ENCODE assay signal across 12 cellular contexts in the genomic region with DNA sequence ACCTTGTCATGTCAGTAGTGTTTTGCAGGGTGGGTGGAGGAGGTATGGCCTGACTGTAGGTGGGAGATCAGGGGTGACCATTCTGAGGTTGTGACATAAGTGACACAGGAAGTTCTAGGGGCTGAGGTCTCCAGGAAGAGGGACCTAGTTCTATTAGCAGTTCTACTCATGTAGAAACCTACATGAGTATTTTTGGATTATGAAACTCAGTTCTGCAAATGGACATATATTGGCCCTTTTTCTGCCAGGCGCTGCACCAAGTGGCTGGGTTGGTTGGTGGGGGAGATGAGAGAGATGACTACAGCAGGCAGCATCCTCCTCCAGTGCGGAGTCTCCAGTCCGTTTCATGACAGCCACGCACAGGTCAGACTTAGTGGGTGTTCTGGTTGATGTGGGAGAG. TPM values are rescaled to one million over a fixed set of nuclear protein-coding genes. Genes with fewer than 3 reads are reported as not detected.
A peak's percentile ranks its signal among the peaks of the same experiment; 100 is the strongest.
DNase-seq lines count a peak whose midpoint lies in the region; ATAC-seq and TF ChIP-seq lines count a peak whose summit lies in the region.
"Had no signal": no experiment of that assay in that cellular context is flagged by ENCODE, and none has a peak within 500 bp of the region (broad histone marks: within the 10 kb centered on the region; RNA-seq: fewer than 3 reads in every experiment).

No MANE protein-coding gene starts in this region.

- no peak for TF ChIP-seq CTCF in GM12865 (IDR thresholded peaks at IDR 0.05; ENCODE audit: insufficient read depth, low read depth, low read length, missing control alignments)
- TF ChIP-seq CTCF in esophagus muscularis mucosa (IDR thresholded peaks at IDR 0.05), result no peak
- TF ChIP-seq CTCF in coronary artery (IDR thresholded peaks at IDR 0.05), result no peak

- no peaks in the 10 kb centered on the region for H3K27me3 ChIP-seq in esophagus muscularis mucosa
- H3K27me3 ChIP-seq: transverse colon had no signal

- no peak for TF ChIP-seq POLR2A in esophagus muscularis mucosa (IDR thresholded peaks at IDR 0.05; ENCODE audit: low read depth)

- DNase-seq in GM12865 (ENCODE audit: low read depth) (peak; percentile 80), esophagus muscularis mucosa (ENCODE audit: extremely low spot score) (peak; percentile 87), dedifferentiated amniotic fluid mesenchymal stem cell (ENCODE audit: extremely low spot score) (no peak), iPS-NIHi7 (ENCODE audit: extremely low spot score) (no peak), coronary artery (ENCODE audit: low spot score) (no peak)
- DNase-seq in activated effector memory CD4-positive, alpha-beta T cell treated with Interleukin-2 at 50 U/mL for 16 hours, result no peak
- DNase-seq: GF-D8, lower lobe of right lung, NCI-H2227 treated with DMSO at 0.1 percent for 48 hours, transverse colon had no signal

- 82% methylated on average over 4 of the region's 4 CpGs for WGBS in esophagus muscularis mucosa

- H3K9me3 ChIP-seq in esophagus muscularis mucosa, result no peaks in the 10 kb centered on the region
- H3K9me3 ChIP-seq: lower lobe of right lung, transverse colon had no signal

- TF ChIP-seq EP300 in esophagus muscularis mucosa (IDR thresholded peaks at IDR 0.05), result no peak

- H3K36me3 ChIP-seq in esophagus muscularis mucosa, result no peaks in the 10 kb centered on the region
- H3K36me3 ChIP-seq: transverse colon had no signal

- ATAC-seq in GM19455 (IDR thresholded peaks at IDR 0.05; ENCODE audit: unreplicated experiment), result peak; percentile 37
- peak; percentile 37 for ATAC-seq in HG03354 (IDR thresholded peaks at IDR 0.05; ENCODE audit: poor library complexity, severe bottlenecking, unreplicated experiment)
- ATAC-seq: lower lobe of right lung had no signal

- H3K27ac ChIP-seq in esophagus muscularis mucosa (replicated peaks in 1 of 4), result no peak overlapping the region
- H3K27ac ChIP-seq in coronary artery, result no peak overlapping the region
- H3K27ac ChIP-seq: lower lobe of right lung, transverse colon had no signal

- H3K4me1 ChIP-seq in esophagus muscularis mucosa, result peaks cover 56 to 90% (median 82%) of the 10 kb centered on the region in 4 donors

- intact Hi-C loops in esophagus muscularis mucosa (cut with DNase I), result no loop called here

- no peak overlapping the region for H3K4me3 ChIP-seq in GM12865 (ENCODE audit: low read depth, low read length)
- no peak overlapping the region for H3K4me3 ChIP-seq in esophagus muscularis mucosa
- H3K4me3 ChIP-seq in coronary artery, result no peak overlapping the region
- H3K4me3 ChIP-seq: lower lobe of right lung, transverse colon had no signal

RNA-seq across cellular contexts. Expression of gene PRDM2, which starts 54.0 kb away (rescaled TPM):
- 10 to 100 TPM; 32.5 to 54.6 (median 44.2) TPM for total RNA-seq in esophagus muscularis mucosa

Comparison
In these comparisons a context has a peak if more than half of its experiments do, and no peak if none do; other contexts are left out.
1. DNase-seq: peak in GM12865 (single experiment) and esophagus muscularis mucosa (single experiment); none in dedifferentiated amniotic fluid mesenchymal stem cell (single experiment), iPS-NIHi7 (single experiment), coronary artery (single experiment) and activated effector memory CD4-positive, alpha-beta T cell treated with Interleukin-2 at 50 U/mL for 16 hours (single experiment).